In the genomic region with DNA sequence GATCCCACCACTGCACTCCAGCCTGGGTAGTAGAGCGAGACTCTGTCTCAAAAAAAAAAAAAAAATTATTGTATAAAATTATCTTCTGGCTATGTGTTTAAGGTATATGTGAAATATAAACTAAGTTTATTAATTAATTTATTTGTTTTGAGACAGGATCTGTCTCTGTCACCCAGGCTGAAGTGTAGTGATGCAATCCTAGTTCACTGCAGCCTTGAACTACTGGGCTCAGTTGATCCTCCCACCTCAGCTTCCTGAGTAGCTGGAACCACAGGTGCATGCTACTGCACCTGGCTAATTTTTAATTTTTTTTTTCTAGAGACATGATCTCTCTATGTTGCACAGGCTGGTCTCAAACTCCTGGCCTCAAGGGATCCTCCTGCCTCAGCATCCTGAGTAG, we compare ENCODE assay signal across 28 cellular contexts.
"Had no signal": no experiment of that assay in that cellular context is flagged by ENCODE, and none has a peak within 500 bp of the region (broad histone marks: within the 10 kb centered on the region; RNA-seq: fewer than 3 reads in every experiment).

No MANE protein-coding gene starts in this region.

- H3K27me3 Mint-ChIP-seq: dendritic cell treated with granulocyte-macrophage colony-stimulating factor and Interleukin-4, amounts not matched to agents 40 ng/mL and 50 ng/mL, for 4 days; effector memory CD8-positive, alpha-beta T cell had no signal

- FAIRE-seq: endometrium, endothelial cell of umbilical vein, frontal cortex had no signal

- H2AFZ ChIP-seq: hepatocyte had no signal

- H3K27ac Mint-ChIP-seq: dendritic cell treated with granulocyte-macrophage colony-stimulating factor and Interleukin-4, amounts not matched to agents 40 ng/mL and 50 ng/mL, for 4 days; effector memory CD8-positive, alpha-beta T cell; endodermal cell had no signal

- ATAC-seq: effector memory CD8-positive, alpha-beta T cell; esophagus mucosa; foreskin keratinocyte; gastrocnemius medialis; gastroesophageal sphincter; heart left ventricle; heart right ventricle had no signal

- H3K9me3 ChIP-seq: esophagus muscularis mucosa, esophagus squamous epithelium, gastrocnemius medialis, gastroesophageal sphincter, heart left ventricle, heart right ventricle had no signal

- H3K36me3 ChIP-seq: esophagus muscularis mucosa, esophagus squamous epithelium, gastrocnemius medialis, gastroesophageal sphincter, heart right ventricle had no signal

- H3K4me1 ChIP-seq: esophagus muscularis mucosa, esophagus squamous epithelium, foreskin keratinocyte, gastrocnemius medialis, gastroesophageal sphincter, heart left ventricle, heart right ventricle had no signal

- H3K4me3 Mint-ChIP-seq: dendritic cell treated with granulocyte-macrophage colony-stimulating factor and Interleukin-4, amounts not matched to agents 40 ng/mL and 50 ng/mL, for 4 days; effector memory CD8-positive, alpha-beta T cell; endodermal cell had no signal

- H3K4me3 ChIP-seq: coronary artery, dorsolateral prefrontal cortex, esophagus muscularis mucosa, esophagus squamous epithelium, gastrocnemius medialis, gastroesophageal sphincter, heart left ventricle, heart right ventricle, hepatocyte had no signal

- H3K4me2 ChIP-seq: hepatocyte had no signal

- H3K9me3 Mint-ChIP-seq: dendritic cell treated with granulocyte-macrophage colony-stimulating factor and Interleukin-4, amounts not matched to agents 40 ng/mL and 50 ng/mL, for 4 days; effector memory CD8-positive, alpha-beta T cell; endodermal cell had no signal

- DNase-seq: cortex of kidney; dorsolateral prefrontal cortex; effector CD4-positive, alpha-beta T cell; effector CD8-positive, alpha-beta T cell; effector memory CD4-positive, alpha-beta T cell; effector memory CD8-positive, alpha-beta T cell; endodermal cell; erythroblast; esophagus squamous epithelium; foreskin fibroblast; foreskin keratinocyte; foreskin melanocyte; gastrocnemius medialis; glutamatergic neuron; head of caudate nucleus; heart left ventricle; heart right ventricle; hippocampal formation had no signal

- H3K27ac ChIP-seq: coronary artery, dorsolateral prefrontal cortex, epithelial cell of prostate, esophagus muscularis mucosa, esophagus squamous epithelium, foreskin keratinocyte, gastrocnemius medialis, gastroesophageal sphincter, heart left ventricle, heart right ventricle, hepatocyte had no signal

- H3K27me3 ChIP-seq: dorsolateral prefrontal cortex, esophagus muscularis mucosa, esophagus squamous epithelium, foreskin keratinocyte, gastrocnemius medialis, gastroesophageal sphincter, heart left ventricle, heart right ventricle, hepatocyte had no signal

- H3K79me2 ChIP-seq: hepatocyte had no signal
